18 cellular contexts compared by ENCODE assay signal in genomic region chr10:5485948-5486851, GRCh38. TPM values are rescaled to one million over a fixed set of nuclear protein-coding genes. Genes with fewer than 3 reads are reported as not detected.
A peak's percentile ranks its signal among the peaks of the same experiment; 100 is the strongest.
DNase-seq lines count a peak whose midpoint lies in the region; ATAC-seq and TF ChIP-seq lines count a peak whose summit lies in the region.
"Had no signal": no experiment of that assay in that cellular context is flagged by ENCODE, and none has a peak within 500 bp of the region (broad histone marks: within the 10 kb centered on the region; RNA-seq: fewer than 3 reads in every experiment).

No MANE protein-coding gene starts in this region.

- H3K79me1 ChIP-seq in mesendoderm (ENCODE audit: low read length): no peaks in the 10 kb centered on the region

- H3K4me1 ChIP-seq in SJCRH30: peaks cover 12% of the 10 kb centered on the region
- peaks cover 9% of the 10 kb centered on the region for H3K4me1 ChIP-seq in mesendoderm (ENCODE audit: control insufficient read depth, low read depth, low read length)
- no peaks in the 10 kb centered on the region for H3K4me1 ChIP-seq in rectal smooth muscle tissue (ENCODE audit: control insufficient read depth, insufficient read depth, low read length)
- peaks cover 8% of the 10 kb centered on the region for H3K4me1 ChIP-seq in OCI-LY7 (ENCODE audit: insufficient read depth, low read length, poor library complexity, severe bottlenecking)

- no peaks in the 10 kb centered on the region for H3K9me2 ChIP-seq in OCI-LY7 (ENCODE audit: insufficient read depth, low read length)

- H3K36me3 ChIP-seq in SJCRH30: no peaks in the 10 kb centered on the region
- no peaks in the 10 kb centered on the region for H3K36me3 ChIP-seq in mesendoderm (ENCODE audit: control insufficient read depth, insufficient read depth, low read length)
- no peaks in the 10 kb centered on the region for H3K36me3 ChIP-seq in rectal smooth muscle tissue (ENCODE audit: control insufficient read depth, insufficient read depth, low read length)
- H3K36me3 ChIP-seq in OCI-LY7 (ENCODE audit: insufficient read depth, low read length): no peaks in the 10 kb centered on the region

- peak overlapping the region; percentile 83 for H3K56ac ChIP-seq in mesendoderm (ENCODE audit: low read length)

- H3K4me3 ChIP-seq in SJCRH30 (peak overlapping the region; percentile 22), mesendoderm (ENCODE audit: low read length) (no peak overlapping the region), rectal smooth muscle tissue (ENCODE audit: low read length) (no peak overlapping the region), OCI-LY7 (ENCODE audit: low read depth, low read length, poor library complexity, severe bottlenecking) (no peak overlapping the region)

- intact Hi-C loops in OCI-LY7 (cut with micrococcal nuclease; ENCODE audit: unreplicated experiment): no loop called here

- no TSS peak for BruUV-seq in OCI-LY7 (replicated peaks; lab: Mats Ljungman, UMichigan)

- no peak overlapping the region for H4K8ac ChIP-seq in mesendoderm (ENCODE audit: low read depth, low read length)

- no peak overlapping the region for H3K4me2 ChIP-seq in mesendoderm (ENCODE audit: low read length)
- H3K4me2 ChIP-seq in OCI-LY7 (ENCODE audit: low read length): no peak overlapping the region

- no peak overlapping the region for H3K4ac ChIP-seq in mesendoderm (ENCODE audit: low read depth, low read length)

- H3K9ac ChIP-seq in mesendoderm (ENCODE audit: low read length) (peak overlapping the region; percentile 30), rectal smooth muscle tissue (ENCODE audit: low read length) (peak overlapping the region; percentile 0)

- no peak overlapping the region for H2AFZ ChIP-seq in OCI-LY7 (ENCODE audit: low read length)

- CTCF ChIA-PET in OCI-LY7 (lab: Charles Lee; ENCODE audit: unreplicated experiment): no interaction called here

- H3K23ac ChIP-seq in mesendoderm (ENCODE audit: low read length): no peak overlapping the region

- no peak overlapping the region for H2BK120ac ChIP-seq in mesendoderm (ENCODE audit: low read depth, low read length)

- POLR2A ChIA-PET in OCI-LY7 (lab: Charles Lee): no interaction called here

- H3K27ac ChIP-seq in 22Rv1: 0 out of 2 replicates have a peak overlapping the region, but pooled peaks have one; percentile 99
- H3K27ac ChIP-seq in SJCRH30: peak overlapping the region; percentile 43; the same call in 1 of the 2 replicates
- no peak overlapping the region for H3K27ac ChIP-seq in mesendoderm (ENCODE audit: low read depth, low read length)
- no peak overlapping the region for H3K27ac ChIP-seq in rectal smooth muscle tissue (ENCODE audit: low read depth, low read length)
- no peak overlapping the region for H3K27ac ChIP-seq in OCI-LY7 (ENCODE audit: low read depth, low read length, poor library complexity, severe bottlenecking)
- H3K27ac ChIP-seq: C4-2B had no signal

- no peaks in the 10 kb centered on the region for H3K79me2 ChIP-seq in mesendoderm (ENCODE audit: control insufficient read depth, insufficient read depth, low read length)
- no peaks in the 10 kb centered on the region for H3K79me2 ChIP-seq in OCI-LY7 (ENCODE audit: insufficient read depth, low read depth, low read length)

- no peak overlapping the region for H2BK15ac ChIP-seq in mesendoderm (replicated peaks; ENCODE audit: low read depth)

- no peak overlapping the region for H4K5ac ChIP-seq in mesendoderm (ENCODE audit: low read length)

- TF ChIP-seq CTCF in 22Rv1 (IDR thresholded peaks at IDR 0.05): no peak
- TF ChIP-seq CTCF in OCI-LY7 (conservative IDR thresholded peaks at IDR 0.05; ENCODE audit: low read length): no peak

- no peaks in the 10 kb centered on the region for H4K20me1 ChIP-seq in OCI-LY7 (ENCODE audit: insufficient read depth, low read length)

- H3K9me3 ChIP-seq in SJCRH30 (replicated peaks): no peaks in the 10 kb centered on the region
- H3K9me3 ChIP-seq in OCI-LY7 (ENCODE audit: low read length): no peaks in the 10 kb centered on the region

- peak overlapping the region; percentile 5 for H3K18ac ChIP-seq in mesendoderm (ENCODE audit: low read length)

- ATAC-seq in HG02623 (IDR thresholded peaks at IDR 0.05; ENCODE audit: unreplicated experiment): no peak
- ATAC-seq: HCT116 had no signal

- H2BK5ac ChIP-seq in mesendoderm (ENCODE audit: low read length): peak overlapping the region; percentile 46

- H2AK5ac ChIP-seq in mesendoderm (ENCODE audit: low read length): no peak overlapping the region

- H3K27me3 ChIP-seq in SJCRH30 (no peaks in the 10 kb centered on the region), mesendoderm (ENCODE audit: insufficient read depth, low read length, poor library complexity) (no peaks in the 10 kb centered on the region), rectal smooth muscle tissue (ENCODE audit: control insufficient read depth, insufficient read depth, low read length) (no peaks in the 10 kb centered on the region)

- no CpG with 5 or more reads among the region's 13 CpGs for WGBS in mesendoderm (ENCODE audit: extremely low coverage, insufficient coverage, low lambda C conversion rate)

- DNase-seq in SJCRH30 (peak; percentile 52 to 70), mesendoderm (no peak), epidermal melanocyte (ENCODE audit: insufficient read length, low spot score) (no peak), OCI-LY7 (ENCODE audit: low spot score) (no peak), NK-92 (lab: John Stamatoyannopoulos, UW; ENCODE audit: unreplicated experiment) (no peak)
- DNase-seq: COR-L47, NCI-H1105, NCI-H1694 treated with DMSO at 0.1 percent for 48 hours, NCI-H446 treated with DMSO at 0.1 percent for 48 hours, NCI-H748 treated with DMSO at 0.1 percent for 48 hours, SIG-M5 had no signal

RNA-seq across cellular contexts. Expression of gene CALML5, which starts 13.2 kb away (rescaled TPM):
- total RNA-seq in SJCRH30 (2014; rRNA removed; shearing (Covaris generic)): not detected in 2 replicates
- not detected for polyA plus RNA-seq in mesendoderm (2013, experiment 1 of 2)
- polyA plus RNA-seq in mesendoderm (2013, experiment 2 of 2): not detected
- not detected in 2 replicates for total RNA-seq in OCI-LY7 (2014; rRNA removed; shearing (Covaris generic))
- total RNA-seq in OCI-LY7 (2022): not detected in 2 replicates
- total RNA-seq: G401 had no signal

RNA-seq across cellular contexts. Expression of gene CALML3, which starts 38.6 kb away (rescaled TPM):
- not detected in 2 replicates for total RNA-seq in SJCRH30 (2014; rRNA removed; shearing (Covaris generic))
- not detected for polyA plus RNA-seq in mesendoderm (2013, experiment 1 of 2)
- not detected for polyA plus RNA-seq in mesendoderm (2013, experiment 2 of 2)
- not detected in 2 replicates for total RNA-seq in OCI-LY7 (2014; rRNA removed; shearing (Covaris generic))
- not detected in 2 replicates for total RNA-seq in OCI-LY7 (2022)
- total RNA-seq: G401, HT-29 had no signal

Comparison
In these comparisons a context has a peak if more than half of its experiments do, and no peak if none do; other contexts are left out.
1. H3K27ac ChIP-seq: peak in 22Rv1 (single experiment) and SJCRH30 (single experiment); none in mesendoderm (single experiment), rectal smooth muscle tissue (single experiment) and OCI-LY7 (single experiment).
2. DNase-seq: peak in SJCRH30 (2 of 2); none in mesendoderm (single experiment), epidermal melanocyte (single experiment), OCI-LY7 (single experiment) and NK-92 (single experiment).